In genomic region chr5:75091597-75091996, GRCh38 we compare ENCODE assay signal across 22 cellular contexts. TPM values are rescaled to one million over a fixed set of nuclear protein-coding genes. Genes with fewer than 3 reads are reported as not detected.
DNase-seq lines count a peak whose midpoint lies in the region; TF ChIP-seq lines count a peak whose summit lies in the region.
"Had no signal": no experiment of that assay in that cellular context is flagged by ENCODE, and none has a peak within 500 bp of the region (broad histone marks: within the 10 kb centered on the region; RNA-seq: fewer than 3 reads in every experiment).

No MANE protein-coding gene starts in this region.

- in situ Hi-C loops in GM23248 (cut with MboI), result no loop called here

- TF ChIP-seq CTCF in foreskin fibroblast (IDR thresholded peaks at IDR 0.05; ENCODE audit: low read depth, low read length) (no peak), PC-9 (conservative IDR thresholded peaks at IDR 0.05) (no peak), A673 (conservative IDR thresholded peaks at IDR 0.05; ENCODE audit: low read depth, low read length) (no peak)

- H2AFZ ChIP-seq in GM23248, result no peak overlapping the region
- H2AFZ ChIP-seq in PC-9, result no peak overlapping the region

- no peak overlapping the region for H3K9ac ChIP-seq in GM23248

- H3K9me3 ChIP-seq in GM23248 (ENCODE audit: low read depth), result no peaks in the 10 kb centered on the region
- no peaks in the 10 kb centered on the region; the same call in 1 of the 2 replicates for H3K9me3 ChIP-seq in PC-9 (ENCODE audit: insufficient read depth, low read depth)
- no peaks in the 10 kb centered on the region for H3K9me3 ChIP-seq in A673 (ENCODE audit: low read depth, low read length, poor library complexity, severe bottlenecking)
- H3K9me3 ChIP-seq: ascending aorta, BE2C, thoracic aorta had no signal

- H4K20me1 ChIP-seq in GM23248 (ENCODE audit: insufficient read depth) (no peaks in the 10 kb centered on the region), PC-9 (ENCODE audit: insufficient read depth) (no peaks in the 10 kb centered on the region)

- peak; percentile 25 for DNase-seq in GM23248
- peak; percentile 25 for DNase-seq in RPMI7951 (ENCODE audit: low read depth)
- peak; percentile 4 to 24 for DNase-seq in foreskin fibroblast
- no peak for DNase-seq in PC-9
- DNase-seq in Ammon's horn (ENCODE audit: low spot score), result no peak
- DNase-seq in A673 (ENCODE audit: low spot score), result no peak
- DNase-seq in activated CD4-positive, alpha-beta T cell treated with anti-CD3 and anti-CD28 coated beads, Interleukin-2, amount 50 U/mL, for 48 hours, result no peak
- DNase-seq: activated CD4-positive, alpha-beta T cell treated with anti-CD3 and anti-CD28 coated beads for 4 hours; activated CD8-positive, alpha-beta memory T cell treated with anti-CD3 and anti-CD28 coated beads, Interleukin-2, amount 10 ng/mL, durations not matched to agents 7 days and 5 days; BE2C; erythroblast; naive thymus-derived CD4-positive, alpha-beta T cell; NCI-H1436 treated with DMSO at 0.1 percent for 48 hours; NCI-H2171 treated with DMSO at 0.1 percent for 48 hours; NCI-H69; retina; SHP77 treated with DMSO at 0.1 percent for 48 hours; spleen; stimulated activated CD4-positive, alpha-beta T cell treated with anti-CD3 and anti-CD28 coated beads, Interleukin-4, amount 100 ng/mL, for 1 hour; stimulated activated naive CD4-positive, alpha-beta T cell had no signal

- POLR2A ChIA-PET in PC-9 (lab: Charles Lee; ENCODE audit: unreplicated experiment), result interaction anchor here (0.5 kb wide), 1 partner anchor 78 kb away, joined by 3 read pairs; no protein-coding TSS in a partner anchor
- POLR2A ChIA-PET in A673 (lab: Charles Lee; ENCODE audit: low non-redundant PET), result no interaction called here

- BruUV-seq in PC-9 (replicated peaks; lab: Mats Ljungman, UMichigan) (no TSS peak), A673 (replicated peaks; lab: Mats Ljungman, UMichigan) (no TSS peak)

- no peaks in the 10 kb centered on the region for H3K36me3 ChIP-seq in GM23248 (ENCODE audit: low read depth)
- H3K36me3 ChIP-seq in PC-9 (ENCODE audit: low read depth), result no peaks in the 10 kb centered on the region
- H3K36me3 ChIP-seq in A673 (ENCODE audit: insufficient read depth, low read length, poor library complexity, severe bottlenecking), result no peaks in the 10 kb centered on the region
- H3K36me3 ChIP-seq: ascending aorta, BE2C, spleen, thoracic aorta had no signal

- H3K79me2 ChIP-seq in GM23248 (ENCODE audit: insufficient read depth) (no peaks in the 10 kb centered on the region), PC-9 (ENCODE audit: low read depth) (no peaks in the 10 kb centered on the region)

- H3K27ac ChIP-seq in GM23248 (no peak overlapping the region), PC-9 (no peak overlapping the region), A673 (ENCODE audit: low read depth, low read length, poor library complexity, severe bottlenecking) (no peak overlapping the region)
- H3K27ac ChIP-seq: ascending aorta, spleen, thoracic aorta had no signal

- intact Hi-C loops in PC-9 (cut with micrococcal nuclease; ENCODE audit: unreplicated experiment), result no loop called here
- intact Hi-C loops in A673 (cut with micrococcal nuclease; ENCODE audit: unreplicated experiment), result no loop called here

- WGBS in GM23248 (ENCODE audit: low coverage in 1 of 2, low lambda C conversion rate in 2 of 2, missing lambda C conversion rate in 2 of 2), 2 experiments, result 74 to 91% methylated on average over 3 of the region's 3 CpGs

- CTCF ChIA-PET in PC-9 (lab: Charles Lee) (no interaction called here), A673 (lab: Charles Lee) (no interaction called here)

- H3K4me3 ChIP-seq in GM23248 (no peak overlapping the region), foreskin fibroblast (ENCODE audit: low read depth in 1 of 2, low read length in 2 of 2) (no peak overlapping the region), PC-9 (no peak overlapping the region), A673 (ENCODE audit: low read depth, low read length, poor library complexity, severe bottlenecking) (no peak overlapping the region)
- H3K4me3 ChIP-seq: ascending aorta, spleen, thoracic aorta had no signal

- no peaks in the 10 kb centered on the region for H3K27me3 ChIP-seq in GM23248 (replicated peaks; ENCODE audit: insufficient read depth)
- H3K27me3 ChIP-seq in PC-9 (ENCODE audit: insufficient read depth, low read depth), result no peaks in the 10 kb centered on the region
- no peaks in the 10 kb centered on the region for H3K27me3 ChIP-seq in A673 (replicated peaks; ENCODE audit: insufficient read depth, low read depth, low read length, poor library complexity)
- H3K27me3 ChIP-seq: ascending aorta, spleen had no signal

- H3F3A ChIP-seq in GM23248 (ENCODE audit: insufficient read depth), result no peaks in the 10 kb centered on the region
- peaks cover 12% of the 10 kb centered on the region for H3F3A ChIP-seq in PC-9 (ENCODE audit: insufficient read depth, low read depth)

- H3K4me2 ChIP-seq in GM23248 (ENCODE audit: unreplicated experiment), result no peak overlapping the region
- no peak overlapping the region for H3K4me2 ChIP-seq in PC-9

- H3K9me2 ChIP-seq in GM23248 (ENCODE audit: insufficient read depth), result no peaks in the 10 kb centered on the region
- H3K9me2 ChIP-seq in PC-9 (ENCODE audit: insufficient read depth), result no peaks in the 10 kb centered on the region

- H3K4me1 ChIP-seq in GM23248 (ENCODE audit: insufficient read depth) (no peaks in the 10 kb centered on the region), PC-9 (replicated peaks; ENCODE audit: insufficient read depth) (peaks cover 37% of the 10 kb centered on the region), A673 (ENCODE audit: insufficient read depth, low read length, poor library complexity, severe bottlenecking) (no peaks in the 10 kb centered on the region)
- H3K4me1 ChIP-seq: ascending aorta, BE2C, spleen had no signal

RNA-seq across cellular contexts. Expression of gene GCNT4, which starts 39.2 kb away (rescaled TPM):
- total RNA-seq in GM23248 (2014; rRNA removed; shearing (Covaris generic)), result 1.4 and 2.8 TPM in 2 replicates
- polyA plus RNA-seq in GM23248 (2016; fragmentation: Nextera tagmentation; extraction: Ambion mirVana), result 1.7 and 1.8 TPM in 2 replicates
- 0.10 TPM in 1 of 2 replicates, not detected in the other for total RNA-seq in RPMI7951 (2014; rRNA removed; shearing (Covaris generic))
- 1.1 and 1.4 TPM in 2 replicates for total RNA-seq in PC-9 (2021)
- total RNA-seq in A673 (2021), result 1.9 and 2.5 TPM in 2 replicates

Comparison
In these comparisons a context has a peak if more than half of its experiments do, and no peak if none do; other contexts are left out.
1. DNase-seq: peak in GM23248 (single experiment), RPMI7951 (single experiment) and foreskin fibroblast (2 of 2); none in PC-9 (0 of 2), Ammon's horn (single experiment), A673 (single experiment) and activated CD4-positive, alpha-beta T cell treated with anti-CD3 and anti-CD28 coated beads, Interleukin-2, amount 50 U/mL, for 48 hours (0 of 2).